Comparison of ENCODE assay signal across 8 cellular contexts in the genomic region with DNA sequence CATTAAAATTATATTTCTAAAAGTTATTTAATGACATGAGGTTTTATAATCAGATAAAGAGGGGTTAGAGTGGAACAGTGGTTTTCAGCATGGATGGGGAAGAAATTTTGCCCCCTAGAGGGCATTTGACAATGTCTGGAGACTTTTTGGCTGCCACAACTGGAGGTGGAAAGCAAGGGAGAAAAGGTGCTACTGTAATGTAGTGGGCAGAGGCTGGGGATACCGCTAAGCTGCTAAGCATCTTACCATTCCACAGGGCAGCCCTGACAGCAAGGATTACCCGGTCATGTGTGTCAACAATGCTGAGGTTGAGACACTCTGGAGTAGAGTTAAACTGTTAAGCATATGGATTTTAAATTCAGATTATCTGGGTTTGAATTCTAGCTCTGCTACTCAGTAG. TPM values are rescaled to one million over a fixed set of nuclear protein-coding genes. Genes with fewer than 3 reads are reported as not detected.
DNase-seq lines count a peak whose midpoint lies in the region; TF ChIP-seq lines count a peak whose summit lies in the region.

No MANE protein-coding gene starts in this region.

- H2AK5ac ChIP-seq in mesenchymal stem cell (ENCODE audit: low read length, severe bottlenecking) = no peak overlapping the region

- no peak overlapping the region for H2BK15ac ChIP-seq in mesenchymal stem cell (ENCODE audit: low read depth, poor library complexity, severe bottlenecking)

- no peak overlapping the region for H3K9ac ChIP-seq in mesenchymal stem cell (ENCODE audit: low read length)

- 65% methylated on average over 2 of the region's 2 CpGs for WGBS in mesenchymal stem cell
- WGBS in suprapubic skin = 55% methylated on average over 2 of the region's 2 CpGs

- no peaks in the 10 kb centered on the region for H3K4me1 ChIP-seq in mesenchymal stem cell (ENCODE audit: control insufficient read depth, insufficient read depth, low read depth, low read length)
- no peaks in the 10 kb centered on the region for H3K4me1 ChIP-seq in suprapubic skin

- no peaks in the 10 kb centered on the region for H3K36me3 ChIP-seq in mesenchymal stem cell (ENCODE audit: control insufficient read depth in 1 of 2, insufficient read depth in 2 of 2, low read depth in 1 of 2, low read length in 2 of 2)
- H3K36me3 ChIP-seq in suprapubic skin = no peaks in the 10 kb centered on the region

- peak overlapping the region in 1 of 2 experiments; percentile 81 for H3K18ac ChIP-seq in mesenchymal stem cell (ENCODE audit: low read depth in 1 of 2, low read length in 2 of 2)

- H3K9me3 ChIP-seq in mesenchymal stem cell (ENCODE audit: control insufficient read depth, low read length) (no peaks in the 10 kb centered on the region), suprapubic skin (no peaks in the 10 kb centered on the region)

- TF ChIP-seq CTCF in HL-60 (IDR thresholded peaks at IDR 0.05; ENCODE audit: insufficient read depth, low read length) = peak; percentile 35
- peak; percentile 81 for TF ChIP-seq CTCF in VCaP (conservative IDR thresholded peaks at IDR 0.05)
- TF ChIP-seq CTCF in suprapubic skin (IDR thresholded peaks at IDR 0.05) = peak in 1 of 2 donors; percentile 16

- no peaks in the 10 kb centered on the region for H3K4me1 Mint-ChIP-seq in activated T-cell treated with anti-CD3 and anti-CD28 coated beads, Interleukin-2, amount 50 U/mL, for 24 hours (ENCODE audit: low read depth)

- no peak overlapping the region for H4K91ac ChIP-seq in mesenchymal stem cell (ENCODE audit: low read length)

- TF ChIP-seq POLR2A in suprapubic skin (IDR thresholded peaks at IDR 0.05) = no peak

- no peaks in the 10 kb centered on the region for H3K36me3 Mint-ChIP-seq in activated T-cell treated with anti-CD3 and anti-CD28 coated beads, Interleukin-2, amount 50 U/mL, for 24 hours (ENCODE audit: low read depth)

- H2BK12ac ChIP-seq in mesenchymal stem cell (ENCODE audit: low read length in 2 of 2) = peak overlapping the region in 1 of 2 experiments; percentile 63

- no peak overlapping the region for H3K4me3 ChIP-seq in HL-60 (replicated peaks; ENCODE audit: insufficient read depth, low read length)
- no peak overlapping the region for H3K4me3 ChIP-seq in mesenchymal stem cell (ENCODE audit: insufficient read depth in 1 of 2, low read depth in 1 of 2, low read length in 2 of 2)
- no peak overlapping the region for H3K4me3 ChIP-seq in suprapubic skin

- no peak overlapping the region for H2BK120ac ChIP-seq in mesenchymal stem cell (ENCODE audit: low read depth, low read length)

- H3K23ac ChIP-seq in mesenchymal stem cell (ENCODE audit: low read length in 2 of 2) = no peak overlapping the region

- H3K27ac ChIP-seq in HL-60 (replicated peaks) = no peak overlapping the region
- H3K27ac ChIP-seq in VCaP = no peak overlapping the region
- H3K27ac ChIP-seq in mesenchymal stem cell (ENCODE audit: low read length, poor library complexity, severe bottlenecking) = no peak overlapping the region
- H3K27ac ChIP-seq in suprapubic skin = no peak overlapping the region

- H3K27ac Mint-ChIP-seq in activated T-cell treated with anti-CD3 and anti-CD28 coated beads, Interleukin-2, amount 50 U/mL, for 24 hours = no peak overlapping the region

- DNase-seq in GM03348 (ENCODE audit: low spot score) (peak; percentile 26), HL-60 (ENCODE audit: low read depth in 1 of 2, low spot score in 1 of 2) (peak in 1 of 2 experiments; percentile 11), mesenchymal stem cell (peak; percentile 33), suprapubic skin (ENCODE audit: low spot score in 2 of 2) (no peak), anterior cingulate cortex (lab: John Stamatoyannopoulos, UW) (no peak)
- DNase-seq in activated CD4-positive, CD25-positive, alpha-beta regulatory T cell (lab: John Stamatoyannopoulos, UW) = no peak
- DNase-seq in activated T-cell treated with anti-CD3 and anti-CD28 coated beads, Interleukin-2, amount 50 U/mL, for 24 hours = no peak

- no peak overlapping the region for H3K4me3 Mint-ChIP-seq in activated T-cell treated with anti-CD3 and anti-CD28 coated beads, Interleukin-2, amount 50 U/mL, for 24 hours

- H3K4ac ChIP-seq in mesenchymal stem cell (ENCODE audit: low read depth in 1 of 2, low read length in 2 of 2) = no peak overlapping the region

- no peak for TF ChIP-seq EP300 in suprapubic skin (IDR thresholded peaks at IDR 0.05)

- H3K14ac ChIP-seq in mesenchymal stem cell (ENCODE audit: low read length in 2 of 2) = no peak overlapping the region

- peaks cover 4% of the 10 kb centered on the region for H3K27me3 ChIP-seq in HL-60 (ENCODE audit: insufficient read depth, poor library complexity, severe bottlenecking)
- no peaks in the 10 kb centered on the region for H3K27me3 ChIP-seq in mesenchymal stem cell (ENCODE audit: control insufficient read depth in 1 of 2, insufficient read depth in 1 of 2, low read length in 2 of 2)
- H3K27me3 ChIP-seq in suprapubic skin = no peaks in the 10 kb centered on the region

- no peak overlapping the region for H2BK5ac ChIP-seq in mesenchymal stem cell (ENCODE audit: low read depth, low read length, poor library complexity, severe bottlenecking)

- no peak overlapping the region for H3K4me2 ChIP-seq in mesenchymal stem cell (ENCODE audit: low read length, poor library complexity, severe bottlenecking)

- H3K27me3 Mint-ChIP-seq in activated T-cell treated with anti-CD3 and anti-CD28 coated beads, Interleukin-2, amount 50 U/mL, for 24 hours = peaks cover 7% of the 10 kb centered on the region

- peak overlapping the region; percentile 8 for H4K8ac ChIP-seq in mesenchymal stem cell (ENCODE audit: low read length)

- H2AFZ ChIP-seq in mesenchymal stem cell (ENCODE audit: low read depth, low read length) = no peak overlapping the region

- peaks cover 11% of the 10 kb centered on the region for H3K79me1 ChIP-seq in mesenchymal stem cell (replicated peaks; ENCODE audit: low read length, poor library complexity, severe bottlenecking)

- H3K9me3 Mint-ChIP-seq in activated T-cell treated with anti-CD3 and anti-CD28 coated beads, Interleukin-2, amount 50 U/mL, for 24 hours = no peaks in the 10 kb centered on the region

RNA-seq across cellular contexts. Expression of gene FABP7, which starts 52.9 kb away (rescaled TPM):
- 0.10 TPM for polyA plus RNA-seq in mesenchymal stem cell (2013, experiment 1 of 2)
- 0.12 TPM for polyA plus RNA-seq in mesenchymal stem cell (2013, experiment 2 of 2)
- 10 to 100 TPM; 11.8 to 35.6 (median 22.9) TPM for total RNA-seq in suprapubic skin

Comparison
In these comparisons a context has a peak if more than half of its experiments do, and no peak if none do; other contexts are left out.
1. DNase-seq: peak in GM03348 (single experiment) and mesenchymal stem cell (single experiment); none in activated CD4-positive, CD25-positive, alpha-beta regulatory T cell (0 of 4), activated T-cell treated with anti-CD3 and anti-CD28 coated beads, Interleukin-2, amount 50 U/mL, for 24 hours (single experiment), suprapubic skin (0 of 2) and anterior cingulate cortex (0 of 58).